1 cellular context compared by ENCODE assay signal in the genomic region with DNA sequence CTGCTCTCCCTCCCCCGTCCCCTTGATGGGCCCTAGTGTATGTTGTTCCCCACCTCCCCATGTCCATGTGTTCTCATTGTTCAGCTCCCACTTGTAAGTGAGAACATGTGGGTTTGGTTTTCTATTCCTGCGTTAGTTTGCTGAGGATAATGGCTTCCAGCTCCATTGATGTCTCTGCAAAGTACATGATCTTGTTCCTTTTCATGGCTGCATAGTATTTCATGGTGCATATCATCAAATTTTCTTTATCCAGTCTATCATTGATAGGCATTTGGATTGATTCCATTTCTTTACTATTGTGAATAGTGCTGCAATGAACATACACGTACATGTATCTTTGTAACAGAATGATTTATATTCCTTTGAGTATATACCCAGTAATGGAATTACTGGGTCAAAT. TPM values are rescaled to one million over a fixed set of nuclear protein-coding genes. Genes with fewer than 3 reads are reported as not detected.
"Had no signal": no experiment of that assay in that cellular context is flagged by ENCODE, and none has a peak within 500 bp of the region (broad histone marks: within the 10 kb centered on the region; RNA-seq: fewer than 3 reads in every experiment).

No MANE protein-coding gene starts in this region.

RNA-seq across cellular contexts. Expression of a gene that starts 6.7 kb away (rescaled TPM):
- total RNA-seq: upper lobe of right lung had no signal
